Comparison of ENCODE assay signal across 8 cellular contexts in the genomic region with DNA sequence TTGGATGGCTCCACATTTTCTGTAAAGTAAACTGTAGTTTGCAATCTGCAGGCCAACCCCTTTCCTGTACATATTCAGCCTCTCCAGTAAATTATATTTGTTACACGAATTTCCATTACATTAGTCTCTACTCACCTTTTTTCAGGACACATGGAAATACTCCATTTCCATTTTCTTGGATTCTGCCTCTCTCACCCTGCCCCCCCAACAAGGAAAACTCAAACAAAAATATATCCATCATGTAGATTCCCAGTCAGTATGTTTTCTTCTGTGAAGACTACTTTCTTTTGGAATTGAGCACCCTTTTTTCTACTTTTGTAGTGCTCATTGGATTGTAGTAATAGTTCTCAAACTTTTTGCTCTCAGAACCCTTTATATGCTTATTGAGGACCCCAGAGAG. TPM values are rescaled to one million over a fixed set of nuclear protein-coding genes. Genes with fewer than 3 reads are reported as not detected.
DNase-seq lines count a peak whose midpoint lies in the region; ATAC-seq, FAIRE-seq and TF ChIP-seq lines count a peak whose summit lies in the region.

No MANE protein-coding gene starts in this region.

- no peaks in the 10 kb centered on the region for H3K9me1 ChIP-seq in endothelial cell of umbilical vein (replicated peaks; ENCODE audit: control insufficient read depth, extremely low read depth, insufficient read depth, low read length)

- H3F3A ChIP-seq in DOHH2 (ENCODE audit: control insufficient read depth, insufficient read depth): peaks cover 7% of the 10 kb centered on the region
- H3F3A ChIP-seq in PC-3 (ENCODE audit: low read length, unreplicated experiment): no peaks in the 10 kb centered on the region

- dilution Hi-C loops in endothelial cell of umbilical vein (cut with MboI; ENCODE audit: extremely low pct_ligation_motif_present, low sequenced_read_pairs): no loop called here

- H3K27ac Mint-ChIP-seq in osteocyte (ENCODE audit: unreplicated experiment): peak overlapping the region; percentile 96

- H3K27ac ChIP-seq in DOHH2 (ENCODE audit: low read depth, low read length) (no peak overlapping the region), PC-3 (ENCODE audit: low read length) (no peak overlapping the region), endothelial cell of umbilical vein (ENCODE audit: insufficient read depth, low read depth, low read length) (no peak overlapping the region)

- H3K79me2 ChIP-seq in DOHH2 (ENCODE audit: control insufficient read depth, low read length) (peaks cover 78% of the 10 kb centered on the region), PC-3 (ENCODE audit: low read length) (peaks cover 78% of the 10 kb centered on the region), endothelial cell of umbilical vein (ENCODE audit: control insufficient read depth, insufficient read depth, low read length) (peaks cover 76% of the 10 kb centered on the region)

- FAIRE-seq in endothelial cell of umbilical vein (lab: Jason Lieb, UNC): no peak

- H3K4me1 ChIP-seq in DOHH2 (ENCODE audit: control insufficient read depth, low read length) (peaks cover 24% of the 10 kb centered on the region), PC-3 (ENCODE audit: insufficient read depth, low read length) (peaks cover 8% of the 10 kb centered on the region), endothelial cell of umbilical vein (ENCODE audit: control insufficient read depth, extremely low read depth, insufficient read depth, low read length) (peaks cover 19% of the 10 kb centered on the region)

- no peaks in the 10 kb centered on the region for H3K36me3 Mint-ChIP-seq in osteocyte (ENCODE audit: unreplicated experiment)

- no peak for DNase-seq in PC-3
- no peak for DNase-seq in endothelial cell of umbilical vein (ENCODE audit: low read depth, low spot score)
- DNase-seq in osteocyte (ENCODE audit: extremely low spot score, unreplicated experiment): no peak
- DNase-seq in NCI-H1930 (lab: John Stamatoyannopoulos, UW): no peak
- DNase-seq in NCI-H2107 (lab: John Stamatoyannopoulos, UW): no peak
- DNase-seq in NCI-H748 (lab: John Stamatoyannopoulos, UW; ENCODE audit: unreplicated experiment): no peak

- peak overlapping the region; percentile 85 for H3K9ac ChIP-seq in PC-3 (ENCODE audit: low read length)
- H3K9ac ChIP-seq in endothelial cell of umbilical vein (replicated peaks; ENCODE audit: extremely low read depth, insufficient read depth, low read length): peak overlapping the region; percentile 84

- no peaks in the 10 kb centered on the region for H3K9me3 Mint-ChIP-seq in osteocyte (ENCODE audit: unreplicated experiment)

- H3K4me3 ChIP-seq in DOHH2 (ENCODE audit: low read length) (peak overlapping the region; percentile 85), PC-3 (ENCODE audit: low read length) (peak overlapping the region; percentile 81), endothelial cell of umbilical vein (replicated peaks in 1 of 3; ENCODE audit: insufficient read depth in 1 of 3, low read depth in 1 of 3, low read length in 3 of 3) (peak overlapping the region in 2 of 3 experiments; percentile 96 to 98)

- H2AFZ ChIP-seq in PC-3 (ENCODE audit: low read length): no peak overlapping the region
- H2AFZ ChIP-seq in endothelial cell of umbilical vein (ENCODE audit: low read depth, low read length): no peak overlapping the region

- BruUV-seq in PC-3 (replicated peaks; lab: Mats Ljungman, UMichigan) (no TSS peak), endothelial cell of umbilical vein (replicated peaks; lab: Mats Ljungman, UMichigan) (no TSS peak)

- H3K27me3 Mint-ChIP-seq in osteocyte (ENCODE audit: unreplicated experiment): no peaks in the 10 kb centered on the region

- H3K9me3 ChIP-seq in DOHH2 (ENCODE audit: control insufficient read depth, insufficient read depth, low read length) (no peaks in the 10 kb centered on the region), PC-3 (ENCODE audit: low read length) (no peaks in the 10 kb centered on the region), endothelial cell of umbilical vein (replicated peaks; ENCODE audit: control insufficient read depth, insufficient read depth, low read length) (no peaks in the 10 kb centered on the region)

- H3K36me3 ChIP-seq in DOHH2 (ENCODE audit: control insufficient read depth, low read length) (peaks cover 4% of the 10 kb centered on the region; the same call in 1 of the 2 replicates), PC-3 (ENCODE audit: low read depth, low read length) (no peaks in the 10 kb centered on the region), endothelial cell of umbilical vein (ENCODE audit: control insufficient read depth in 2 of 2, extremely low read depth in 1 of 2, insufficient read depth in 2 of 2, low read length in 2 of 2) (no peaks in the 10 kb centered on the region)

- CTCF ChIA-PET in PC-3 (lab: Charles Lee) (interaction anchor here (0.6 kb wide), 1 partner anchor 68 kb away, joined by 4 read pairs; no protein-coding TSS in a partner anchor), endothelial cell of umbilical vein (lab: Charles Lee) (interaction anchor here (1.0 to 7.4 kb wide), 4 partner anchors 13 to 36 kb away, joined by 4 to 162 read pairs (median 13); no protein-coding TSS in a partner anchor)

- ATAC-seq in PC-3 (no peak), HG03159 (IDR thresholded peaks at IDR 0.05; ENCODE audit: unreplicated experiment) (no peak)

- TF ChIP-seq CTCF in DOHH2 (IDR thresholded peaks at IDR 0.05; ENCODE audit: low read depth, low read length, poor library complexity, severe bottlenecking) (no peak), PC-3 (conservative IDR thresholded peaks at IDR 0.05; ENCODE audit: low read depth, low read length) (no peak), endothelial cell of umbilical vein (IDR thresholded peaks at IDR 0.05; ENCODE audit: extremely low read depth in 1 of 2, insufficient read depth in 1 of 2, low read depth in 1 of 2, low read length in 2 of 2) (no peak), osteocyte (IDR thresholded peaks at IDR 0.05) (no peak)

- H3K27me3 ChIP-seq in DOHH2 (ENCODE audit: control insufficient read depth, low read length) (no peaks in the 10 kb centered on the region), PC-3 (ENCODE audit: low read length) (no peaks in the 10 kb centered on the region), endothelial cell of umbilical vein (ENCODE audit: control insufficient read depth in 2 of 2, insufficient read depth in 2 of 2, low read length in 2 of 2) (no peaks in the 10 kb centered on the region)

- H3K4me1 Mint-ChIP-seq in osteocyte (ENCODE audit: unreplicated experiment): peaks cover 51% of the 10 kb centered on the region

- POLR2A ChIA-PET in PC-3 (lab: Charles Lee; ENCODE audit: unreplicated experiment) (no interaction called here), endothelial cell of umbilical vein (lab: Charles Lee) (no interaction called here)

- peak overlapping the region; percentile 97 for H3K4me3 Mint-ChIP-seq in osteocyte (ENCODE audit: unreplicated experiment)

- H3K4me2 ChIP-seq in DOHH2 (ENCODE audit: low read length): peak overlapping the region; percentile 78
- peak overlapping the region; percentile 92 for H3K4me2 ChIP-seq in PC-3 (ENCODE audit: low read length)
- peak overlapping the region; percentile 96 for H3K4me2 ChIP-seq in endothelial cell of umbilical vein (ENCODE audit: insufficient read depth, low read length)

- no peaks in the 10 kb centered on the region for H3K9me2 ChIP-seq in DOHH2 (replicated peaks; ENCODE audit: control insufficient read depth, low read length)
- no peaks in the 10 kb centered on the region for H3K9me2 ChIP-seq in PC-3 (replicated peaks; ENCODE audit: low read length)

- H4K20me1 ChIP-seq in DOHH2 (ENCODE audit: control insufficient read depth, insufficient read depth, low read depth, low read length): peaks cover 17% of the 10 kb centered on the region
- H4K20me1 ChIP-seq in PC-3 (ENCODE audit: low read length): peaks cover 9% of the 10 kb centered on the region
- peaks cover 13% of the 10 kb centered on the region for H4K20me1 ChIP-seq in endothelial cell of umbilical vein (replicated peaks; ENCODE audit: control insufficient read depth, extremely low read depth, insufficient read depth, low read length)

- TF ChIP-seq POLR2A in endothelial cell of umbilical vein (IDR thresholded peaks at IDR 0.05; ENCODE audit: low read depth, low read length): no peak

- intact Hi-C loops in PC-3 (cut with micrococcal nuclease): no loop called here
- intact Hi-C loops in endothelial cell of umbilical vein (cut with micrococcal nuclease): loop anchor here (1.0 kb wide), 1 partner anchor 35 kb away; no protein-coding TSS in a partner anchor

TF ChIP-seq in endothelial cell of umbilical vein, 7 proteins besides CTCF, POLR2A, EP300 and RAD21:
- TF ChIP-seq, protein P1, sequence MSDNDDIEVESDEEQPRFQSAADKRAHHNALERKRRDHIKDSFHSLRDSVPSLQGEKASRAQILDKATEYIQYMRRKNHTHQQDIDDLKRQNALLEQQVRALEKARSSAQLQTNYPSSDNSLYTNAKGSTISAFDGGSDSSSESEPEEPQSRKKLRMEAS (IDR thresholded peaks at IDR 0.05; ENCODE audit: insufficient read depth, insufficient read length): no peak
- TF ChIP-seq GATA2 (IDR thresholded peaks at IDR 0.05; ENCODE audit: insufficient read depth, insufficient read length, low read depth, low read length): no peak
- no peak for TF ChIP-seq MYC (IDR thresholded peaks at IDR 0.05; ENCODE audit: low read depth, low read length)
- no peak for TF ChIP-seq EZH2 (IDR thresholded peaks at IDR 0.05; ENCODE audit: borderline replicate concordance, low read depth, low read length, severe bottlenecking)
- TF ChIP-seq POLR2AphosphoS5 (IDR thresholded peaks at IDR 0.05; ENCODE audit: insufficient read depth, low read depth, low read length): no peak
- TF ChIP-seq JUN (IDR thresholded peaks at IDR 0.05; ENCODE audit: borderline replicate concordance, insufficient read depth, insufficient read length, low read depth): no peak
- no peak for TF ChIP-seq FOS (IDR thresholded peaks at IDR 0.05; ENCODE audit: borderline replicate concordance, insufficient read depth, low read length)

RNA-seq across cellular contexts. Expression of a gene that starts 2.9 kb away (rescaled TPM):
- total RNA-seq in PC-3 (2014; rRNA removed) (8.2 and 8.4 TPM in 2 replicates), endothelial cell of umbilical vein (18.6 and 19.0 TPM in 2 replicates), osteocyte (21.1 and 22.1 TPM in 2 replicates)
- 7.0 and 7.9 TPM in 2 replicates for polyA plus RNA-seq in endothelial cell of umbilical vein
- 8.9 and 10.4 TPM in 2 replicates for polyA plus RNA-seq in endothelial cell of umbilical vein (2011; cell fraction: cytosol; rRNA removed)
- 9.4 and 10.8 TPM in 2 replicates for polyA plus RNA-seq in endothelial cell of umbilical vein (2011; cell fraction: nucleus; rRNA removed)
- 13.5 and 14.6 TPM in 2 replicates for polyA plus RNA-seq in endothelial cell of umbilical vein (2012)
- polyA minus RNA-seq in endothelial cell of umbilical vein: 21.1 and 21.2 TPM in 2 replicates
- 8.6 TPM for polyA minus RNA-seq in endothelial cell of umbilical vein (2011; cell fraction: cytosol; rRNA and poly(A)+ RNA removed)
- polyA minus RNA-seq in endothelial cell of umbilical vein (2011; cell fraction: nucleus; rRNA and poly(A)+ RNA removed): 12.6 and 14.8 TPM in 2 replicates
